In genomic region chr4:6123116-6123515, GRCh38 we compare ENCODE assay signal across 1 cellular context.
TF ChIP-seq lines count a peak whose summit lies in the region.

No MANE protein-coding gene starts in this region.

TF ChIP-seq in SK-N-SH treated with all-trans-retinoic acid at 6 μM for 48 hours, 23 proteins besides CTCF, POLR2A, EP300 and RAD21 (continued from another document):
- TF ChIP-seq POU6F1 (CRISPR knock-in tag; IDR thresholded peaks at IDR 0.05; ENCODE audit: borderline replicate concordance, low read depth) = no peak
- TF ChIP-seq PATZ1 (CRISPR knock-in tag; IDR thresholded peaks at IDR 0.05; ENCODE audit: borderline replicate concordance) = no peak
- TF ChIP-seq ZNF8 (CRISPR knock-in tag; IDR thresholded peaks at IDR 0.05) = no peak
- no peak for TF ChIP-seq TCF4 (CRISPR knock-in tag; IDR thresholded peaks at IDR 0.05; ENCODE audit: borderline replicate concordance)
- TF ChIP-seq ISL1 (CRISPR knock-in tag; IDR thresholded peaks at IDR 0.05) = no peak
- no peak for TF ChIP-seq TOX (CRISPR knock-in tag; IDR thresholded peaks at IDR 0.05; ENCODE audit: borderline replicate concordance)
